ENCODE assay signal across 8 cellular contexts in the genomic region with DNA sequence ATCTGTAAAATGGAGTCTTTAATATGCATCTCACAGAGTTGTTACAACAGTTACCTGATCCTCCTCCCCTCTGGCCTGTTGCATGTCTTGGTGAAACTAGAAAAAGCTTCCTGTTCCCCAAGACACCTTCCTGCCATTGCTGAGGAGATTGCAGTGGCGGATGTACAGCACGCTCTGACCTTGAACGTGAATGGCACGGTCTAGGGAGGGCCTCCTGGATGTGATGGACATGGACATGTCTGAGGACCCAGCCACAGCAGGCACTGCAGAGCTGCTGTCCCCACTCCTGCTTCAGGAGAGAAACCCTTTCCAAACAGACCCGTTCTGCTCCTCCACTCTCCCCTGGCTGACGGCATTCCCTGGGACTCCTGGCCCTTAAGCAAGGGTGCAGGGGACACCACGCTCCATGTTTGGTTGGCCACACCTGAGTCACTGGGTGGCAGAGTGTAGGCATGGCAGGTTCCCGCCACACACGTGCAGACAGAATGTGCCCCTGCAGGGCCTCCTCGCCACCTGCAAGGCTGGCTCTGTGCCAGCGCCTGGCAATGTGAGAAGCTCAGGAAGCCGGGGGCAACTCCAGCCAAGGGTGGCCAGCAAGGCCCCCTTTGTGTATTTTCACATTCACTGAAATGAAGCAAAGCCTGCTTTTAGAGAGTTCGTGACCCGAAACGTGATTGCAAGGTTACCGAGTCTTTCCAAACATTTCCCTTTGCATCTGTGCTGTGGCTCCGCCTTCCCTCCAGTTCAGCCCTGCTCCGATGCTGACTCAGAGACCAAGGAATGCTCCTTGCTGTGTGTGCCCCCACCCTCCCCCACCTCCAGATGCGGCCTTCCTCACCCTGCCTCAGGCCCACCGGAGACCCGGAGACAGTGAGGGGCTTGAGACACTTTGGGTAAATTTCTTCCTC. TPM values are rescaled to one million over a fixed set of nuclear protein-coding genes. Genes with fewer than 3 reads are reported as not detected.
A peak's percentile ranks its signal among the peaks of the same experiment; 100 is the strongest.
DNase-seq lines count a peak whose midpoint lies in the region; ATAC-seq and TF ChIP-seq lines count a peak whose summit lies in the region.

No MANE protein-coding gene starts in this region.

- H3K4me1 ChIP-seq in SJCRH30 = peaks cover 13% of the 10 kb centered on the region

- intact Hi-C loops in Right ventricle myocardium superior (cut with DNase I) = loop anchor here (5.0 kb wide), 1 partner anchor 87 kb away; no protein-coding TSS in a partner anchor

- H3K4me3 ChIP-seq in SJCRH30 = no peak overlapping the region

- ATAC-seq in Right ventricle myocardium superior (ENCODE audit: poor library complexity) (peak; percentile 28), GM21737 (IDR thresholded peaks at IDR 0.05; ENCODE audit: unreplicated experiment) (no peak), HG03159 (IDR thresholded peaks at IDR 0.05; ENCODE audit: unreplicated experiment) (no peak)

- DNase-seq in 8988T (peak; percentile 62), HS-5 (ENCODE audit: low read depth) (peak; percentile 66), SJCRH30 (peak; percentile 54 to 66), Right ventricle myocardium superior (peak; percentile 56), renal cortical epithelial cell (ENCODE audit: low read depth) (peak; percentile 92), GM13976 (ENCODE audit: low spot score) (no peak)

- H3K9me3 ChIP-seq in SJCRH30 (replicated peaks) = no peaks in the 10 kb centered on the region; the same call in 1 of the 2 replicates

- no peak for TF ChIP-seq CTCF in GM13976 (IDR thresholded peaks at IDR 0.05; ENCODE audit: borderline replicate concordance, control extremely low read depth, extremely low read depth, insufficient read depth, missing control alignments)

- in situ Hi-C loops in GM13976 (cut with MboI; ENCODE audit: low sequenced_read_pairs, unreplicated experiment) = no loop called here

- H3K36me3 ChIP-seq in SJCRH30 = no peaks in the 10 kb centered on the region

- no peaks in the 10 kb centered on the region; the same call in 1 of the 2 replicates for H3K27me3 ChIP-seq in SJCRH30

- no peak overlapping the region for H3K27ac ChIP-seq in SJCRH30

RNA-seq across cellular contexts. Expression of gene HTRA3, which starts 46.0 kb away (rescaled TPM):
- 0.08 TPM in 1 of 2 replicates, not detected in the other for total RNA-seq in SJCRH30 (2014; rRNA removed; shearing (Covaris generic))
- total RNA-seq in Right ventricle myocardium superior (123 TPM), renal cortical epithelial cell (0.05 and 0.35 TPM in 2 replicates)

Comparison
In these comparisons a context has a peak if more than half of its experiments do, and no peak if none do; other contexts are left out.
1. RNA of gene HTRA3, which starts 46.0 kb away (total RNA-seq): 123 TPM in Right ventricle myocardium superior (single experiment); 0.08 TPM in SJCRH30 and 0.05 to 0.35 TPM in renal cortical epithelial cell; every median in the first group is over 10 times any median in the second.